8 cellular contexts compared by ENCODE assay signal in the genomic region with DNA sequence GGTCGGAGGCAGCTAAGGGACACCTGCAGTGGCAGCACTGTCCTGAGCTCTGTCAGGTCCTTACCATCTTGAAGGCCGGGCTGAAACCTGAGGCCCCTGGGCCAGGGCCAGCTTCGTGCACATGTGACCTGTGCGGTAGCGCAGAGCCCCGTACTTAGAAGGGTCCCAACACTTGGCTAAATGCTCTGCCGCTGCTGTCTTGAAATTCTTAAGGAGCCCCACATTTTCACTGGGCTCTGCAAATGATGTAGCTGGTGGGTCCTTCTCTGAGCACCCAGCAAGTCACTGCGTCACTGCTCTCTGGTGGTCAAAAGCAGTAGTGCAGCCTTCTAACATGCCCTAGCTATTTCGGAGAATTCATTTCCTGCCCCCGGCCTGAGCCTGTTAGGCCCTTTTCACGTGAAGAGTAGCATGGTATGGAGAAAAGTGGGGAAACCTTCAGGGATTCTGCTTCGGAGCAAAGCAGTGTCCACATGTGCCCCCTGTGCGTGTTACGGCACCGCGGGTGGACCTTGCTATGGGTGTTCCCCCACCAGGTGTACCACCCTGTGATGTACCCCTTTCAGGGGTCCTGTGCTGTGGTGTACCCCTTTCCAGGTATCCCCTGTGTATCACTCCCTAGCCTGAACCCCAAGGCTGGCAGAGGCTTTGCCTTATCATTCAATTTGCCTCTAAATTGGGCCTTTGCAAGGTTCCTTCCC.
DNase-seq lines count a peak whose midpoint lies in the region; ATAC-seq and TF ChIP-seq lines count a peak whose summit lies in the region.

No MANE protein-coding gene starts in this region.

- WGBS in right lobe of liver (ENCODE audit: insufficient coverage, low coverage, low lambda C conversion rate, missing lambda C conversion rate), result 13% methylated on average over 13 of the region's 16 CpGs

- no peak overlapping the region for H3K4me3 Mint-ChIP-seq in HFFc6

- no peaks in the 10 kb centered on the region for H3K36me3 Mint-ChIP-seq in HFFc6 (ENCODE audit: low read depth)

- intact Hi-C loops in right lobe of liver (cut with DNase I), result loop anchor here in 1 of 2 donors (5.0 kb wide), 1 partner anchor 82 kb away; a partner anchor contains a TSS

- no peaks in the 10 kb centered on the region for H3K9me3 ChIP-seq in right lobe of liver

- no peaks in the 10 kb centered on the region for H3K27me3 ChIP-seq in right lobe of liver

- H3K4me3 ChIP-seq in right lobe of liver, result no peak overlapping the region

- TF ChIP-seq CTCF in HFFc6 (IDR thresholded peaks at IDR 0.05), result peak; percentile 93
- peak; percentile 82 to 91 (median 88) for TF ChIP-seq CTCF in right lobe of liver (IDR thresholded peaks at IDR 0.05)

- H3K27me3 Mint-ChIP-seq in HFFc6 (ENCODE audit: insufficient read depth), result peaks cover 43% of the 10 kb centered on the region

- no peaks in the 10 kb centered on the region; the same call in 1 of the 2 replicates for H3K4me1 Mint-ChIP-seq in HFFc6 (ENCODE audit: low read depth)

- H3K4me1 ChIP-seq in right lobe of liver, result no peaks in the 10 kb centered on the region

- no peaks in the 10 kb centered on the region for H3K36me3 ChIP-seq in right lobe of liver

- DNase-seq in DMS53 (lab: John Stamatoyannopoulos, UW), result peak; percentile 84
- DNase-seq in HFFc6, result peak; percentile 52
- peak; percentile 55 for DNase-seq in NCI-H226
- peak; percentile 86 for DNase-seq in activated CD4-positive, alpha-beta T cell treated with anti-CD3 and anti-CD28 coated beads for 48 hours
- DNase-seq in dedifferentiated amniotic fluid mesenchymal stem cell (ENCODE audit: extremely low spot score), result peak; percentile 56
- DNase-seq in right lobe of liver, result peak in 2 of 3 donors; percentile 47 to 70
- DNase-seq in stimulated activated CD4-positive, alpha-beta T cell treated with anti-CD3 and anti-CD28 coated beads, TNF-alpha, amount 100 ng/mL, for 48 hours (ENCODE audit: low read depth in 3 of 3), result peak; percentile 51 to 71 (median 62)

- H3K27ac ChIP-seq in right lobe of liver, result no peak overlapping the region

- no peak for TF ChIP-seq POLR2A in right lobe of liver (IDR thresholded peaks at IDR 0.05)

- ATAC-seq in right lobe of liver, result peak; percentile 85 to 95 (median 91)
- ATAC-seq in GM18520 (IDR thresholded peaks at IDR 0.05; ENCODE audit: unreplicated experiment), result no peak

- H3K9me3 Mint-ChIP-seq in HFFc6, result no peaks in the 10 kb centered on the region

- no peak overlapping the region for H3K27ac Mint-ChIP-seq in HFFc6
